1 cellular context compared by ENCODE assay signal in genomic region chr10:106308284-106308683, GRCh38.
TF ChIP-seq lines count a peak whose summit lies in the region.

No MANE protein-coding gene starts in this region.

TF ChIP-seq in GM23338, 12 proteins besides CTCF, POLR2A, EP300 and RAD21 (continued from another document):
- no peak for TF ChIP-seq ZNF462 (CRISPR knock-in tag; IDR thresholded peaks at IDR 0.05)
- TF ChIP-seq JUNB (IDR thresholded peaks at IDR 0.05; ENCODE audit: unreplicated experiment): no peak
- TF ChIP-seq NANOG (IDR thresholded peaks at IDR 0.05; ENCODE audit: borderline replicate concordance): no peak
- no peak for TF ChIP-seq ETS1 (IDR thresholded peaks at IDR 0.05)
- TF ChIP-seq ZNF114 (CRISPR knock-in tag; IDR thresholded peaks at IDR 0.05): no peak
- no peak for TF ChIP-seq EZH2phosphoT487 (IDR thresholded peaks at IDR 0.05; ENCODE audit: unreplicated experiment)
- no peak for TF ChIP-seq REST (IDR thresholded peaks at IDR 0.05; ENCODE audit: unreplicated experiment)
